Comparison of ENCODE assay signal across 26 cellular contexts in genomic region chr11:75644370-75644769, GRCh38. TPM values are rescaled to one million over a fixed set of nuclear protein-coding genes. Genes with fewer than 3 reads are reported as not detected.
"Had no signal": no experiment of that assay in that cellular context is flagged by ENCODE, and none has a peak within 500 bp of the region (broad histone marks: within the 10 kb centered on the region; RNA-seq: fewer than 3 reads in every experiment).

No MANE protein-coding gene starts in this region.

- ATAC-seq: effector memory CD8-positive, alpha-beta T cell; esophagus mucosa; foreskin keratinocyte; gastrocnemius medialis; gastroesophageal sphincter; heart left ventricle; heart right ventricle had no signal

- DNase-seq: colonic mucosa; cortex of kidney; dermis blood vessel endothelial cell; dorsolateral prefrontal cortex; effector CD4-positive, alpha-beta T cell; effector CD8-positive, alpha-beta T cell; effector memory CD4-positive, alpha-beta T cell; effector memory CD8-positive, alpha-beta T cell; endodermal cell; erythroblast; esophagus squamous epithelium; foreskin keratinocyte; foreskin melanocyte; gastrocnemius medialis; glutamatergic neuron; head of caudate nucleus; heart left ventricle; heart right ventricle; hippocampal formation had no signal

- H3K27me3 ChIP-seq: colonic mucosa, dorsolateral prefrontal cortex, esophagus muscularis mucosa, foreskin keratinocyte, gastrocnemius medialis, gastroesophageal sphincter, heart left ventricle, heart right ventricle, hepatocyte had no signal

- H3K79me2 ChIP-seq: hepatocyte had no signal

- H3K4me2 ChIP-seq: hepatocyte had no signal

- H2AFZ ChIP-seq: hepatocyte had no signal

- H3K4me3 ChIP-seq: colonic mucosa, coronary artery, dorsolateral prefrontal cortex, esophagus muscularis mucosa, esophagus squamous epithelium, gastrocnemius medialis, gastroesophageal sphincter, heart left ventricle, heart right ventricle, hepatocyte had no signal

- H3K9me3 ChIP-seq: colonic mucosa, esophagus muscularis mucosa, esophagus squamous epithelium, gastrocnemius medialis, gastroesophageal sphincter, heart left ventricle, heart right ventricle had no signal

- H3K36me3 ChIP-seq: colonic mucosa, esophagus muscularis mucosa, esophagus squamous epithelium, gastrocnemius medialis, gastroesophageal sphincter, heart left ventricle, heart right ventricle had no signal

- H3K4me1 ChIP-seq: colonic mucosa, gastrocnemius medialis had no signal

- H3K27ac ChIP-seq: colonic mucosa, coronary artery, dorsolateral prefrontal cortex, epithelial cell of prostate, esophagus muscularis mucosa, esophagus squamous epithelium, foreskin keratinocyte, gastrocnemius medialis, gastroesophageal sphincter, heart left ventricle, heart right ventricle, hepatocyte had no signal

RNA-seq across cellular contexts. Expression of gene MAP6, which starts 24.5 kb away (rescaled TPM):
- total RNA-seq: endothelial cell of umbilical vein had no signal
